18 cellular contexts compared by ENCODE assay signal in genomic region chr18:6881034-6881800, GRCh38.
DNase-seq lines count a peak whose midpoint lies in the region; TF ChIP-seq lines count a peak whose summit lies in the region.
"Had no signal": no experiment of that assay in that cellular context is flagged by ENCODE, and none has a peak within 500 bp of the region (broad histone marks: within the 10 kb centered on the region; RNA-seq: fewer than 3 reads in every experiment).

No MANE protein-coding gene starts in this region.

- H3K36me3 Mint-ChIP-seq in mesothelial cell of epicardium, result peaks cover 42% of the 10 kb centered on the region
- H3K36me3 Mint-ChIP-seq: activated naive CD4-positive, alpha-beta T cell treated with anti-CD3 and anti-CD28 coated beads, Interleukin-2, amount 50 U/mL, for 72 hours had no signal

- H3K4me1 ChIP-seq in esophagus squamous epithelium, result peaks cover 12 to 59% (median 17%) of the 10 kb centered on the region in 3 donors
- peaks cover 24% of the 10 kb centered on the region for H3K4me1 ChIP-seq in testis
- H3K4me1 ChIP-seq: breast epithelium, parathyroid adenoma had no signal

- H3K9me3 ChIP-seq in esophagus squamous epithelium, result no peaks in the 10 kb centered on the region
- H3K9me3 ChIP-seq in testis, result no peaks in the 10 kb centered on the region
- H3K9me3 ChIP-seq: breast epithelium had no signal

- DNase-seq in HFF-Myc (ENCODE audit: extremely low read depth, low read depth), result peak; percentile 87
- DNase-seq in esophagus squamous epithelium (lab: John Stamatoyannopoulos, UW), result no peak
- DNase-seq in mesothelial cell of epicardium (ENCODE audit: low spot score in 2 of 2, unreplicated experiment in 2 of 2), result no peak
- peak; percentile 47 for DNase-seq in testis
- DNase-seq in NCI-H748 treated with DMSO at 0.1 percent for 48 hours (lab: John Stamatoyannopoulos, UW), result no peak
- no peak for DNase-seq in A172 (ENCODE audit: low spot score)
- no peak for DNase-seq in DMS 273 treated with DMSO at 0.1 percent for 48 hours (lab: John Stamatoyannopoulos, UW)
- DNase-seq: activated CD4-positive, alpha-beta T cell treated with anti-CD3 and anti-CD28 coated beads, Interleukin-2, amount 10 ng/mL, durations not matched to agents 24 days and 14 days; DND-41; effector CD8-positive, alpha-beta T cell; glutamatergic neuron; kidney; NCI-H187 treated with DMSO at 0.1 percent for 48 hours; NCI-H526; PC-9 had no signal

- intact Hi-C loops in esophagus squamous epithelium (cut with DNase I) (no loop called here), testis (cut with DNase I; ENCODE audit: low total_unique reads) (loop anchor here (10.0 kb wide), 2 partner anchors 146 to 336 kb away; no protein-coding TSS in a partner anchor)

- H3K9me3 Mint-ChIP-seq in mesothelial cell of epicardium, result no peaks in the 10 kb centered on the region
- H3K9me3 Mint-ChIP-seq: activated CD4-positive, alpha-beta T cell treated with anti-CD3 and anti-CD28 coated beads, Interleukin-2, amount 10 ng/mL, durations not matched to agents 24 days and 14 days had no signal

- TF ChIP-seq CTCF in HFF-Myc (IDR thresholded peaks at IDR 0.05; ENCODE audit: low read depth, low read length, missing control alignments) (no peak), esophagus squamous epithelium (IDR thresholded peaks at IDR 0.05) (no peak), mesothelial cell of epicardium (IDR thresholded peaks at IDR 0.05; ENCODE audit: unreplicated experiment) (no peak), testis (IDR thresholded peaks at IDR 0.05) (no peak)

- H3K27ac ChIP-seq in esophagus squamous epithelium (peak overlapping the region; percentile 1 to 56 (median 21)), testis (peak overlapping the region in 1 of 2 donors; percentile 39)
- H3K27ac ChIP-seq: parathyroid adenoma, PC-9 had no signal

- no peak overlapping the region for H3K4me3 Mint-ChIP-seq in mesothelial cell of epicardium
- H3K4me3 Mint-ChIP-seq: activated CD4-positive, alpha-beta T cell treated with anti-CD3 and anti-CD28 coated beads, Interleukin-2, amount 10 ng/mL, durations not matched to agents 24 days and 14 days had no signal

- WGBS in esophagus squamous epithelium, 2 donors, result 16 to 31% methylated on average over 6 of the region's 6 CpGs
- WGBS in testis, 2 donors, result 39 to 41% methylated on average over 6 of the region's 6 CpGs

- H3K4me1 Mint-ChIP-seq in mesothelial cell of epicardium, result peaks cover 76% of the 10 kb centered on the region
- H3K4me1 Mint-ChIP-seq: activated CD4-positive, alpha-beta T cell treated with anti-CD3 and anti-CD28 coated beads, Interleukin-2, amount 10 ng/mL, durations not matched to agents 24 days and 14 days had no signal

- H3K27me3 ChIP-seq in esophagus squamous epithelium (no peaks in the 10 kb centered on the region), testis (no peaks in the 10 kb centered on the region)
- H3K27me3 ChIP-seq: breast epithelium had no signal

- H3K4me3 ChIP-seq in HFF-Myc (replicated peaks; ENCODE audit: low read depth, low read length) (no peak overlapping the region), esophagus squamous epithelium (no peak overlapping the region), testis (no peak overlapping the region)
- H3K4me3 ChIP-seq: breast epithelium, PC-9 had no signal

- H3K36me3 ChIP-seq in esophagus squamous epithelium, result no peaks in the 10 kb centered on the region
- H3K36me3 ChIP-seq in testis (ENCODE audit: low read depth, missing control alignments), result no peaks in the 10 kb centered on the region
- H3K36me3 ChIP-seq: breast epithelium had no signal

- TF ChIP-seq POLR2A in esophagus squamous epithelium (IDR thresholded peaks at IDR 0.05) (no peak), testis (IDR thresholded peaks at IDR 0.05) (no peak)

- peak overlapping the region; percentile 91 for H3K27ac Mint-ChIP-seq in mesothelial cell of epicardium
- H3K27ac Mint-ChIP-seq: activated CD4-positive, alpha-beta T cell treated with anti-CD3 and anti-CD28 coated beads, Interleukin-2, amount 10 ng/mL, durations not matched to agents 24 days and 14 days had no signal

- no peaks in the 10 kb centered on the region for H3K27me3 Mint-ChIP-seq in mesothelial cell of epicardium (ENCODE audit: low read depth)
- H3K27me3 Mint-ChIP-seq: activated CD4-positive, alpha-beta T cell treated with anti-CD3 and anti-CD28 coated beads, Interleukin-2, amount 10 ng/mL, durations not matched to agents 24 days and 14 days had no signal

Comparison
In these comparisons a context has a peak if more than half of its experiments do, and no peak if none do; other contexts are left out.
1. DNase-seq: peak in HFF-Myc (single experiment) and testis (single experiment); none in esophagus squamous epithelium (single experiment), mesothelial cell of epicardium (0 of 2), NCI-H748 treated with DMSO at 0.1 percent for 48 hours (single experiment), A172 (single experiment) and DMS 273 treated with DMSO at 0.1 percent for 48 hours (single experiment).